ENCODE assay signal across 9 cellular contexts in the genomic region with DNA sequence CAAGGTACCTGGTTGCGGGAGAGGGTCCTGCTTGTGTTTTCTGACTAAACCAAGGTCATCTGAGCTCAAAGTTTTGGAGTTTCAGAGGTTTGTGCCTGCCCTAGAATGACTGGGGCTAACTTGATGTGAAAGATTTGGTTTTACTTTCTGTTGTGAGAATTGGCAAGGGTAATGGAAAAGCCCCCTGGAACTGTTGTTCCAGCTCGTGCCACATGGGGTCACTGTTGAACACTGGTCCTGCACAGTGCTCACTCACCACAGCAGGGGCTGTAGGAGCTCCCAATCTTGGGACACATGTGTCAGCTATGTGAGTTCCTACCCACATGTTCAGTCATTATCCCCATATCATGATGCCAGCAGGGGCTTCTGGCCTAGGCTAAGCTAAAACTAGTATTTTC. TPM values are rescaled to one million over a fixed set of nuclear protein-coding genes. Genes with fewer than 3 reads are reported as not detected.
A peak's percentile ranks its signal among the peaks of the same experiment; 100 is the strongest.
DNase-seq lines count a peak whose midpoint lies in the region; ATAC-seq, FAIRE-seq and TF ChIP-seq lines count a peak whose summit lies in the region.
"Had no signal": no experiment of that assay in that cellular context is flagged by ENCODE, and none has a peak within 500 bp of the region (broad histone marks: within the 10 kb centered on the region; RNA-seq: fewer than 3 reads in every experiment).

No MANE protein-coding gene starts in this region.

- H3K4me3 ChIP-seq in Panc1 (ENCODE audit: low read depth in 2 of 2, low read length in 2 of 2) (no peak overlapping the region), mesendoderm (ENCODE audit: low read length) (no peak overlapping the region)

- no peaks in the 10 kb centered on the region for H3K79me2 ChIP-seq in mesendoderm (ENCODE audit: control insufficient read depth, insufficient read depth, low read length)

- no CpG with 5 or more reads among the region's 2 CpGs for WGBS in mesendoderm (ENCODE audit: extremely low coverage, insufficient coverage, low lambda C conversion rate)

- BruUV-seq in Panc1 (replicated peaks; lab: Mats Ljungman, UMichigan) = no TSS peak

- no peak overlapping the region for H2BK5ac ChIP-seq in mesendoderm (ENCODE audit: low read length)

- H3K27ac ChIP-seq in C4-2B (no peak overlapping the region), Panc1 (ENCODE audit: low read length) (no peak overlapping the region), mesendoderm (ENCODE audit: low read depth, low read length) (no peak overlapping the region)

- in situ Hi-C loops in Panc1 (cut with HindIII; ENCODE audit: low pct_unique_long_range_greater_than_20kb, low sequenced_read_pairs) = no loop called here

- intact Hi-C loops in Panc1 (cut with micrococcal nuclease; ENCODE audit: unreplicated experiment) = no loop called here

- no peak for TF ChIP-seq POLR2A in GM12891 (IDR thresholded peaks at IDR 0.05; ENCODE audit: low read depth, low read length)

- DNase-seq in Panc1 (ENCODE audit: low read depth, low spot score) (no peak), mesendoderm (peak; percentile 74), GM12891 (ENCODE audit: insufficient read length, low spot score) (no peak), NCI-H345 (lab: John Stamatoyannopoulos, UW) (no peak), middle frontal gyrus (ENCODE audit: extremely low spot score, low spot score) (no peak)
- peak; percentile 14 for DNase-seq in activated naive CD8-positive, alpha-beta T cell treated with anti-CD3 and anti-CD28 coated beads, Interleukin-2, amount 50 U/mL, for 16 hours (ENCODE audit: low read depth, low spot score)

- TF ChIP-seq CTCF in C4-2B (conservative IDR thresholded peaks at IDR 0.05) (peak; percentile 66), Panc1 (IDR thresholded peaks at IDR 0.05) (peak; percentile 72; the same call in 1 of the 2 replicates)

- H2BK15ac ChIP-seq in mesendoderm (replicated peaks; ENCODE audit: low read depth) = no peak overlapping the region

- FAIRE-seq in GM12891 (lab: Jason Lieb, UNC) = no peak

- ATAC-seq in GM21367 (IDR thresholded peaks at IDR 0.05; ENCODE audit: unreplicated experiment) (peak; percentile 57), Panc1 (peak; percentile 81)

- H3K4me2 ChIP-seq in mesendoderm (ENCODE audit: low read length) = no peak overlapping the region

- no peak overlapping the region for H4K5ac ChIP-seq in mesendoderm (ENCODE audit: low read length)

- no peak overlapping the region for H2BK120ac ChIP-seq in mesendoderm (ENCODE audit: low read depth, low read length)

- H3K56ac ChIP-seq in mesendoderm (ENCODE audit: low read length) = no peak overlapping the region

- H3K23ac ChIP-seq in mesendoderm (ENCODE audit: low read length) = no peak overlapping the region

- H3K18ac ChIP-seq in mesendoderm (ENCODE audit: low read length) = no peak overlapping the region

- H3K9me3 ChIP-seq in Panc1 (ENCODE audit: control insufficient read depth, insufficient read depth, low read depth, low read length) = no peaks in the 10 kb centered on the region

- H3K27me3 ChIP-seq in Panc1 (ENCODE audit: control insufficient read depth, insufficient read depth, low read length) (peaks cover 6% of the 10 kb centered on the region; the same call in 1 of the 2 replicates), mesendoderm (ENCODE audit: insufficient read depth, low read length, poor library complexity) (no peaks in the 10 kb centered on the region)

- POLR2A ChIA-PET in Panc1 (lab: Charles Lee) = no interaction called here

- H3K36me3 ChIP-seq in Panc1 (ENCODE audit: control insufficient read depth, insufficient read depth, low read length) (no peaks in the 10 kb centered on the region), mesendoderm (ENCODE audit: control insufficient read depth, insufficient read depth, low read length) (no peaks in the 10 kb centered on the region)

- H2AK5ac ChIP-seq in mesendoderm (ENCODE audit: low read length) = no peak overlapping the region

- CTCF ChIA-PET in Panc1 (lab: Charles Lee) = interaction anchor here (0.5 to 2.0 kb wide), 4 partner anchors 69 to 180 kb away, joined by 3 to 6 read pairs (median 4); no protein-coding TSS in a partner anchor

- H3K4ac ChIP-seq in mesendoderm (ENCODE audit: low read depth, low read length) = no peak overlapping the region

- no peak overlapping the region for H3K9ac ChIP-seq in mesendoderm (ENCODE audit: low read length)

- H4K8ac ChIP-seq in mesendoderm (ENCODE audit: low read depth, low read length) = no peak overlapping the region

- H3K79me1 ChIP-seq in mesendoderm (ENCODE audit: low read length) = no peaks in the 10 kb centered on the region

- no peaks in the 10 kb centered on the region for H3K4me1 ChIP-seq in Panc1 (ENCODE audit: control insufficient read depth, insufficient read depth, low read length)
- no peaks in the 10 kb centered on the region for H3K4me1 ChIP-seq in mesendoderm (ENCODE audit: control insufficient read depth, low read depth, low read length)

TF ChIP-seq in GM12891, 5 proteins besides CTCF, POLR2A, EP300 and RAD21:
- no peak for TF ChIP-seq PAX5 (IDR thresholded peaks at IDR 0.05; ENCODE audit: insufficient read depth, low read length, severe bottlenecking)
- TF ChIP-seq POLR2AphosphoS5 (IDR thresholded peaks at IDR 0.05; ENCODE audit: low read depth, low read length) = no peak
- TF ChIP-seq TAF1 (IDR thresholded peaks at IDR 0.05; ENCODE audit: low read depth, low read length) = no peak
- TF ChIP-seq SPI1 (IDR thresholded peaks at IDR 0.05; ENCODE audit: low read depth, low read length) = no peak
- TF ChIP-seq POU2F2 (IDR thresholded peaks at IDR 0.05; ENCODE audit: low read depth, low read length) = no peak

RNA-seq across cellular contexts. Expression of gene TGM6, which starts 6.5 kb away (rescaled TPM):
- total RNA-seq in Panc1 (2021; ENCODE audit: unreplicated experiment) = not detected
- polyA plus RNA-seq in Panc1 (2012; ENCODE audit: insufficient read length) = not detected
- not detected for polyA plus RNA-seq in mesendoderm (2013, experiment 1 of 2)
- not detected for polyA plus RNA-seq in mesendoderm (2013, experiment 2 of 2)
- not detected for polyA plus RNA-seq in GM12891 (2012; ENCODE audit: low read depth, missing spikeins)
- polyA plus RNA-seq: IgD-negative memory B cell had no signal

Comparison
In these comparisons a context has a peak if more than half of its experiments do, and no peak if none do; other contexts are left out.
1. DNase-seq: peak in activated naive CD8-positive, alpha-beta T cell treated with anti-CD3 and anti-CD28 coated beads, Interleukin-2, amount 50 U/mL, for 16 hours (single experiment) and mesendoderm (single experiment); none in Panc1 (single experiment), GM12891 (single experiment), NCI-H345 (single experiment) and middle frontal gyrus (single experiment).